13 cellular contexts compared by ENCODE assay signal in the genomic region with DNA sequence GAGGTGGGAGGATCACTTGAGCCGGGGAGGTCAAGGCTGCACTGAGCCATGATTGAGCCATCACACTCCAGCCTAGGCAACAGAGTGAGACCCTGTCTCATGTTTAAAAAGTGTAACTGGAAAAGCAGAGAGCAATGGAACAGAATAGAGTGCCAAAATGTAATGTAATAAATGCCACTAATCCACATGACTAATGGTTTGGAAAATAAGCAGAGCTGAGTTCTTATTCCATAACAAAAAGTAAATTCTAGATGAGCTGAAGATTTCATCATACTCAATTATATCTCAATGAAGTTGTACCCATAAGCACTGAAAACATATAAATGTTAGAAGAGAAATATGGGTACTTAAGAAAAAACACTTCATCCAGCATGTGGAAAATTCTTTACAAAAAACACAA.
"Had no signal": no experiment of that assay in that cellular context is flagged by ENCODE, and none has a peak within 500 bp of the region (broad histone marks: within the 10 kb centered on the region; RNA-seq: fewer than 3 reads in every experiment).

No MANE protein-coding gene starts in this region.

- H3K27ac ChIP-seq: parathyroid adenoma, upper lobe of left lung had no signal

- H3K27ac Mint-ChIP-seq: activated naive CD4-positive, alpha-beta T cell treated with anti-CD3 and anti-CD28 coated beads, Interleukin-2, amount 50 U/mL, for 24 hours; T-helper 2 cell treated with Interferon-gamma antibody and Interleukin-4, amounts not matched to agents 5 μg/mL and 100 μg/mL, for 36 hours had no signal

- H3K27me3 ChIP-seq: sigmoid colon, upper lobe of left lung had no signal

- H3K36me3 ChIP-seq: sigmoid colon had no signal

- H3K9me3 Mint-ChIP-seq: activated naive CD4-positive, alpha-beta T cell treated with anti-CD3 and anti-CD28 coated beads, Interleukin-2, amount 50 U/mL, for 24 hours; T-helper 2 cell treated with Interferon-gamma antibody and Interleukin-4, amounts not matched to agents 5 μg/mL and 100 μg/mL, for 36 hours had no signal

- H3K4me1 ChIP-seq: upper lobe of left lung had no signal

- H3K4me3 ChIP-seq: sigmoid colon, upper lobe of left lung had no signal

- H3K9me3 ChIP-seq: sigmoid colon, upper lobe of left lung had no signal

- H3K4me3 Mint-ChIP-seq: activated naive CD4-positive, alpha-beta T cell treated with anti-CD3 and anti-CD28 coated beads, Interleukin-2, amount 50 U/mL, for 24 hours; T-helper 2 cell treated with Interferon-gamma antibody and Interleukin-4, amounts not matched to agents 5 μg/mL and 100 μg/mL, for 36 hours had no signal

- DNase-seq: activated CD4-positive, alpha-beta T cell treated with anti-CD3 and anti-CD28 coated beads for 1 hour; activated CD4-positive, alpha-beta T cell treated with anti-CD3 and anti-CD28 coated beads, Interleukin-2, amount 50 U/mL, for 48 hours; activated T-cell treated with anti-CD3 and anti-CD28 coated beads, Interleukin-2, amount 50 U/mL, for 1 hour; cortex of kidney; effector CD8-positive, alpha-beta T cell; sigmoid colon; stimulated activated CD4-positive, alpha-beta T cell treated with anti-CD3 and anti-CD28 coated beads, Interleukin-12 subunit alpha, Interleukin-12 subunit beta, amount 100 ng/mL, for 4 hours; stimulated activated CD4-positive, alpha-beta T cell treated with anti-CD3 and anti-CD28 coated beads, Interleukin-2, amount 100 ng/mL, for 24 hours; SW 1271 had no signal

- H3K27me3 Mint-ChIP-seq: activated naive CD4-positive, alpha-beta T cell treated with anti-CD3 and anti-CD28 coated beads, Interleukin-2, amount 50 U/mL, for 24 hours had no signal
